In the genomic region with DNA sequence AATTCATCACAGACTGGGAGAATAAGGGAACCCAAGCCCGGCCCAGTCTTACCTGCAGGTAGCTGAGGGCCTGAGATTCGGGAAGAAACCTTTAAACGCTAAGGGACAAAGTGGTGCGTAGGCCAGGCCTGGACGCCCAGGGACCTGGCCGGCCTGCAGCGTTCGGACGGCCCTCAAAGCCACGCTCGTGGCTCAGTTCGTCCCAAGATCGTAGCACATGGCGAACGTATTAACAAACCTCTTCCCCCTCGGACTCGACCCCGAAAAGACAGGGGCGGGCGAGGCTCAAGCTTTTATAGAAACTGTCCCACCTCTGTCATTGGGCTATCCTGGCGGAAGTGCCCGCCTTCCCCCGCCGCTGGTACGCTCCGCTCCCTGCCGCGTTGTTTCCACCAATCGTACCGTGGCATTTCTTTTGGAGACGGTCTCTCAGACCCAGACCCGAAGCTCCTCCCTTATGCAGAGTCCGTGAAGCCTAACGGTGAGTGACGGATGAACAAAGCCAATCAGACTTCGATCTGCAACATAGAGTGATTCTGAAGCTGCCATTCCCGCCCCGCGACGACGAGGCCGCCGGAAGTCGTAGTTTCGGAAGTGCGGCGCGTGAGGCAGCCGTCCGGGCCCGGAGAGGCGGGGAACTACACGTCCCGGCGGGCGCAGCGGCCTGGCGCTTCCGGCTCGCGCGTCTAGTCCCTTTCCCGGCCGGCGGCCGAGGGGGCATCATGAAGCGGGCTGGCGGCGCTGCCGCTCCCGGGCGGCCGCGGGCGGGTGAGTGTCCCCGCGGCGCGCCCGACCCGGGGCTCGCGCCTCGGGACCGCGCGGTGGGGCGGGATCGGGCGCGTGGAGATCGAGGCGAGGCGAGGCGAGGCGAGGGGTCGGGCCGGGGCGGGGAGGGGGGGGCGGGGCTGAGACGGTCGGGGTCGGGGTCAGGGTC, we compare ENCODE assay signal across 8 cellular contexts. TPM values are rescaled to one million over a fixed set of nuclear protein-coding genes. Genes with fewer than 3 reads are reported as not detected.
DNase-seq lines count a peak whose midpoint lies in the region; ATAC-seq, FAIRE-seq and TF ChIP-seq lines count a peak whose summit lies in the region.

Gene TRAF7, plus strand, starts transcription at position 692 of the 934 bp plus-strand sequence. CDS start 8,139 bp downstream, outside the sequence.

- H3K36me3 Mint-ChIP-seq in activated CD8-positive, alpha-beta memory T cell treated with anti-CD3 and anti-CD28 coated beads, Interleukin-2, amount 10 ng/mL, durations not matched to agents 7 days and 5 days = peaks cover 33% of the 10 kb centered on the region
- H3K36me3 Mint-ChIP-seq in memory B cell = peaks cover 3% of the 10 kb centered on the region

- peaks cover 31 to 63% of the 10 kb centered on the region in 2 experiments for H4K20me1 ChIP-seq in H1 (replicated peaks in 1 of 2; ENCODE audit: control insufficient read depth in 1 of 2, insufficient read depth in 2 of 2, low read length in 2 of 2)

- H3K27me3 ChIP-seq in NT2/D1 (ENCODE audit: insufficient read depth, insufficient read length) = no peaks in the 10 kb centered on the region
- H3K27me3 ChIP-seq in H1 (replicated peaks in 1 of 4; ENCODE audit: control insufficient read depth in 3 of 4, extremely low read depth in 1 of 4, insufficient read depth in 3 of 4, low read length in 3 of 4) = no peaks in the 10 kb centered on the region

- 1% methylated on average over 71 of the region's 103 CpGs; no CpG with 5 or more reads in 1 of the 2 experiments for WGBS in H1 (ENCODE audit: extremely low coverage in 1 of 2, insufficient coverage in 1 of 2, insufficient read length in 1 of 2, insufficient replicate concordance in 2 of 2, low coverage in 1 of 2, low lambda C conversion rate in 2 of 2, missing lambda C conversion rate in 1 of 2), 2 experiments

- peaks cover 15% of the 10 kb centered on the region for H3K79me1 ChIP-seq in H1 (ENCODE audit: low read depth, low read length)

- peak within 1 kb of the TSS; percentile 67 for H4K91ac ChIP-seq in H1 (replicated peaks; ENCODE audit: insufficient read length, low read length)

- H3K4me3 ChIP-seq in NT2/D1 (ENCODE audit: insufficient read length, low read depth) = peak within 1 kb of the TSS; percentile 100
- peak within 1 kb of the TSS; percentile 93 to 100 (median 98) for H3K4me3 ChIP-seq in H1 (ENCODE audit: extremely low read depth in 1 of 4, insufficient read depth in 2 of 4, low read depth in 3 of 4, low read length in 4 of 4)

- peak within 1 kb of the TSS; percentile 66 for H2BK120ac ChIP-seq in H1 (replicated peaks; ENCODE audit: low read depth, low read length)

- peak within 1 kb of the TSS; percentile 100 for H3K9ac ChIP-seq in NT2/D1 (ENCODE audit: insufficient read length, low read depth)
- H3K9ac ChIP-seq in H1 (replicated peaks in 1 of 4; ENCODE audit: extremely low read depth in 1 of 4, low read depth in 3 of 4, low read length in 3 of 4) = peak within 1 kb of the TSS; percentile 92 to 97 (median 94)

- peak within 1 kb of the TSS; percentile 70; the same call in 1 of the 2 replicates for H2AK5ac ChIP-seq in H1 (ENCODE audit: low read depth, low read length)

- peak in 1 of 2 experiments; percentile 100; a peak in 2 of 3 replicates for TF ChIP-seq POLR2A in H1 (IDR thresholded peaks at IDR 0.05; ENCODE audit: control extremely low read depth in 1 of 2, low read depth in 2 of 2, low read length in 2 of 2)

- POLR2A ChIA-PET in H1 (lab: Charles Lee; ENCODE audit: partially characterized antibody) = interaction anchor here (0.5 to 15.0 kb wide), 92 partner anchors 8 to 946 kb away, joined by 3 to 312 read pairs (median 5); partner anchors contain the start of genes BRICD5, DNASE1L2, E4F1 and ECI1

- H2AFZ ChIP-seq in H1 (ENCODE audit: low read length) = no peak within 1 kb of the TSS

- H2BK15ac ChIP-seq in H1 (ENCODE audit: low read length) = 0 out of 2 replicates have a peak within 1 kb of the TSS, but pooled peaks have one; percentile 81

- H3K4me1 Mint-ChIP-seq in activated CD8-positive, alpha-beta memory T cell treated with anti-CD3 and anti-CD28 coated beads, Interleukin-2, amount 10 ng/mL, durations not matched to agents 7 days and 5 days = peaks cover 40% of the 10 kb centered on the region
- peaks cover 53% of the 10 kb centered on the region for H3K4me1 Mint-ChIP-seq in memory B cell

- H3K9me3 Mint-ChIP-seq in activated CD8-positive, alpha-beta memory T cell treated with anti-CD3 and anti-CD28 coated beads, Interleukin-2, amount 10 ng/mL, durations not matched to agents 7 days and 5 days (ENCODE audit: low read depth) = no peaks in the 10 kb centered on the region
- H3K9me3 Mint-ChIP-seq in memory B cell = no peaks in the 10 kb centered on the region

- H3K4me2 ChIP-seq in H1 (ENCODE audit: insufficient read depth in 1 of 2, low read depth in 2 of 2, low read length in 2 of 2) = peak within 1 kb of the TSS; percentile 94 to 97

- H2BK12ac ChIP-seq in H1 (ENCODE audit: low read depth, low read length) = no peak within 1 kb of the TSS

- H3K23me2 ChIP-seq in H1 (ENCODE audit: low read depth, low read length) = peaks cover 23% of the 10 kb centered on the region; the same call in 1 of the 2 replicates

- peak within 1 kb of the TSS; percentile 83 for H3K27ac ChIP-seq in H1 (ENCODE audit: low read depth, low read length)

- CTCF ChIA-PET in activated CD8-positive, alpha-beta memory T cell treated with anti-CD3 and anti-CD28 coated beads, Interleukin-2, amount 10 ng/mL, durations not matched to agents 7 days and 5 days (lab: Charles Lee) = interaction anchor here (0.7 to 6.1 kb wide), 18 partner anchors 9 to 191 kb away, joined by 3 to 78 read pairs (median 5); partner anchors contain the start of genes ECI1, NTHL1, PKD1 and RPS2
- CTCF ChIA-PET in H1 (lab: Charles Lee; ENCODE audit: partially characterized antibody) = interaction anchor here (0.6 to 3.1 kb wide), 7 partner anchors 15 to 261 kb away, joined by 3 to 10 read pairs (median 4); no protein-coding TSS in a partner anchor

- peaks cover 52% of the 10 kb centered on the region for H3K4me1 ChIP-seq in NT2/D1 (ENCODE audit: insufficient read depth, insufficient read length)
- peaks cover 0 to 52% (median 34%) of the 10 kb centered on the region in 4 experiments; a peak in 6 of 7 replicates for H3K4me1 ChIP-seq in H1 (replicated peaks in 1 of 4; ENCODE audit: control insufficient read depth in 3 of 4, insufficient read depth in 4 of 4, low read length in 3 of 4)

- peak within 1 kb of the TSS; percentile 53 for H4K5ac ChIP-seq in H1 (ENCODE audit: insufficient read length, low read depth, low read length)

- H3K56ac ChIP-seq in H1 (replicated peaks; ENCODE audit: insufficient read length, low read depth, low read length) = peak within 1 kb of the TSS; percentile 85

- ATAC-seq in GM21381 (IDR thresholded peaks at IDR 0.05; ENCODE audit: unreplicated experiment) (peak; percentile 89), memory B cell (ENCODE audit: low read depth) (peak; percentile 86)
- ATAC-seq in activated CD8-positive, alpha-beta memory T cell treated with anti-CD3 and anti-CD28 coated beads, Interleukin-2, amount 10 ng/mL, durations not matched to agents 7 days and 5 days = peak; percentile 91

- peak within 1 kb of the TSS; percentile 75; the same call in 1 of the 2 replicates for H4K8ac ChIP-seq in H1 (ENCODE audit: extremely low read depth, insufficient read depth, low read length)

- no peak; a peak in 1 of 4 replicates for TF ChIP-seq CTCF in H1 (IDR thresholded peaks at IDR 0.05; ENCODE audit: control extremely low read depth in 1 of 3, insufficient read depth in 1 of 3, low read depth in 1 of 3, low read length in 3 of 3)

- no peak for TF ChIP-seq EP300 in H1 (IDR thresholded peaks at IDR 0.05; ENCODE audit: borderline replicate concordance in 1 of 2, low read depth in 2 of 2, low read length in 2 of 2)

- peak; percentile 100 for DNase-seq in COR-L47 (lab: John Stamatoyannopoulos, UW)
- peak in 75 of 76 experiments; percentile 79 to 100 (median 99) for DNase-seq in HUDEP-2 (lab: John Stamatoyannopoulos, UW; ENCODE audit: unreplicated experiment in 76 of 76)
- DNase-seq in NT2/D1 (ENCODE audit: low read depth, low spot score) = peak; percentile 100
- peak; percentile 99 for DNase-seq in activated CD8-positive, alpha-beta memory T cell treated with anti-CD3 and anti-CD28 coated beads, Interleukin-2, amount 10 ng/mL, durations not matched to agents 7 days and 5 days
- peak; percentile 99 for DNase-seq in H1 (ENCODE audit: low read depth in 1 of 2, low spot score in 2 of 2)
- peak; percentile 91 to 97 for DNase-seq in memory B cell (ENCODE audit: low spot score in 2 of 2)
- peak; percentile 92 for DNase-seq in stimulated activated CD8-positive, alpha-beta memory T cell treated with anti-CD3 and anti-CD28 coated beads, Interleukin-12 subunit alpha, Interleukin-12 subunit beta, amount 100 ng/mL, for 24 hours (ENCODE audit: extremely low read depth)

- no peak for TF ChIP-seq RAD21 in H1 (IDR thresholded peaks at IDR 0.05 in 1 of 2, conservative IDR thresholded peaks at IDR 0.05 in 1 of 2; ENCODE audit: low read depth in 2 of 2, low read length in 2 of 2)

- peak within 1 kb of the TSS; percentile 93 for H3K27ac Mint-ChIP-seq in activated CD8-positive, alpha-beta memory T cell treated with anti-CD3 and anti-CD28 coated beads, Interleukin-2, amount 10 ng/mL, durations not matched to agents 7 days and 5 days
- peak within 1 kb of the TSS; percentile 85 for H3K27ac Mint-ChIP-seq in memory B cell

- H3K9me3 ChIP-seq in NT2/D1 (ENCODE audit: insufficient read depth, low read length) = no peaks in the 10 kb centered on the region
- no peaks in the 10 kb centered on the region for H3K9me3 ChIP-seq in H1 (ENCODE audit: insufficient read depth in 2 of 2, low read depth in 1 of 2, low read length in 1 of 2)

- H3K4me3 Mint-ChIP-seq in activated CD8-positive, alpha-beta memory T cell treated with anti-CD3 and anti-CD28 coated beads, Interleukin-2, amount 10 ng/mL, durations not matched to agents 7 days and 5 days = peak within 1 kb of the TSS; percentile 96
- H3K4me3 Mint-ChIP-seq in memory B cell = peak within 1 kb of the TSS; percentile 94

- no peaks in the 10 kb centered on the region for H3K27me3 Mint-ChIP-seq in activated CD8-positive, alpha-beta memory T cell treated with anti-CD3 and anti-CD28 coated beads, Interleukin-2, amount 10 ng/mL, durations not matched to agents 7 days and 5 days
- no peaks in the 10 kb centered on the region for H3K27me3 Mint-ChIP-seq in memory B cell

- no peak within 1 kb of the TSS for H3K23ac ChIP-seq in H1 (ENCODE audit: insufficient read length)

- H3K14ac ChIP-seq in H1 (ENCODE audit: insufficient read length) = no peak within 1 kb of the TSS

- H3K4ac ChIP-seq in H1 (replicated peaks; ENCODE audit: insufficient read length, low read depth, low read length) = peak within 1 kb of the TSS; percentile 80

- peaks cover 38 to 74% of the 10 kb centered on the region in 2 experiments for H3K79me2 ChIP-seq in H1 (ENCODE audit: control insufficient read depth in 1 of 2, insufficient read depth in 2 of 2, low read length in 2 of 2)

- H3K36me3 ChIP-seq in NT2/D1 (ENCODE audit: insufficient read depth, insufficient read length, low read length) = peaks cover 64% of the 10 kb centered on the region
- H3K36me3 ChIP-seq in H1 (ENCODE audit: control insufficient read depth in 2 of 4, insufficient read depth in 4 of 4, low read length in 3 of 4) = peaks cover 5 to 35% (median 13%) of the 10 kb centered on the region in 4 experiments; a peak in 7 of 8 replicates

- peak within 1 kb of the TSS; percentile 87 for H3K18ac ChIP-seq in H1 (ENCODE audit: extremely low read depth, low read length)

- H2BK20ac ChIP-seq in H1 (ENCODE audit: low read length) = no peak within 1 kb of the TSS

- H2BK5ac ChIP-seq in H1 (ENCODE audit: low read depth, low read length) = peak within 1 kb of the TSS; percentile 89

- peak; percentile 91 for FAIRE-seq in H1 (lab: Jason Lieb, UNC)

RNA-seq across cellular contexts. Expression of gene TRAF7, which starts in this region (rescaled TPM):
- 10 to 100 TPM; 59.5 to 72.9 TPM for total RNA-seq in activated CD8-positive, alpha-beta memory T cell treated with anti-CD3 and anti-CD28 coated beads, Interleukin-2, amount 10 ng/mL, durations not matched to agents 7 days and 5 days
- 148 and 155 TPM in 2 replicates for total RNA-seq in H1 (2021; fragmentation: NEBNext Ultra II Directional; extraction: Animal tissue kit (Norgen Biotek cat#: 25700))
- polyA plus RNA-seq in H1 (2011; rRNA removed) = 96.8 and 140 TPM in 2 replicates
- 87.7 TPM for polyA plus RNA-seq in H1 (2011; cell fraction: cytosol; rRNA removed)
- polyA plus RNA-seq in H1 (2011; cell fraction: nucleus; rRNA removed) = 166 TPM
- polyA plus RNA-seq in H1 (2012, experiment 1 of 2) = 72.2 to 138 TPM (median 118 TPM) in 4 replicates
- 99.5 TPM for polyA plus RNA-seq in H1 (2012, experiment 2 of 2)
- polyA plus RNA-seq in H1 (2013, experiment 1 of 2) = 119 TPM
- polyA plus RNA-seq in H1 (2013, experiment 2 of 2) = 114 TPM
- polyA minus RNA-seq in H1 (2011; rRNA and poly(A)+ RNA removed) = 88.7 and 112 TPM in 2 replicates
- 80.9 TPM for polyA minus RNA-seq in H1 (2011; cell fraction: cytosol; rRNA and poly(A)+ RNA removed)
- 56.2 TPM for polyA minus RNA-seq in H1 (2011; cell fraction: nucleus; rRNA and poly(A)+ RNA removed)

Comparison
In these comparisons a context has a peak if more than half of its experiments do, and no peak if none do; other contexts are left out.
1. Peak in every context shown above with its lines: DNase-seq, ATAC-seq, H3K4me3 ChIP-seq and H3K27ac ChIP-seq.